ENCODE assay signal across 24 cellular contexts in genomic region chr11:1354125-1354938, GRCh38. TPM values are rescaled to one million over a fixed set of nuclear protein-coding genes. Genes with fewer than 3 reads are reported as not detected.
DNase-seq lines count a peak whose midpoint lies in the region; ATAC-seq, FAIRE-seq and TF ChIP-seq lines count a peak whose summit lies in the region.
"Had no signal": no experiment of that assay in that cellular context is flagged by ENCODE, and none has a peak within 500 bp of the region (broad histone marks: within the 10 kb centered on the region; RNA-seq: fewer than 3 reads in every experiment).

No MANE protein-coding gene starts in this region.

- H3K27me3 ChIP-seq in SK-N-SH (ENCODE audit: insufficient read depth) = no peaks in the 10 kb centered on the region
- peaks cover 5 to 62% of the 10 kb centered on the region in 2 experiments; a peak in 4 of 5 replicates for H3K27me3 ChIP-seq in HepG2 (ENCODE audit: control insufficient read depth in 1 of 2, insufficient read depth in 2 of 2, low read length in 2 of 2)
- H3K27me3 ChIP-seq in spleen (replicated peaks in 1 of 7) = peaks cover 0 to 28% (median 0%) of the 10 kb centered on the region in 7 donors
- H3K27me3 ChIP-seq: SJSA1 had no signal

- TF ChIP-seq CTCF in SK-N-SH (IDR thresholded peaks at IDR 0.05) (no peak), HepG2 (CRISPR knock-in tag; IDR thresholded peaks at IDR 0.05) (no peak), spleen (IDR thresholded peaks at IDR 0.05 in 8 of 11, conservative IDR thresholded peaks at IDR 0.05 in 3 of 11) (no peak)

- H3K4me2 ChIP-seq in SK-N-SH (no peak overlapping the region), HepG2 (ENCODE audit: low read depth, low read length) (no peak overlapping the region)
- H3K4me2 ChIP-seq: GM23338, PC-9 had no signal

- H3K9ac ChIP-seq in SK-N-SH (no peak overlapping the region), HepG2 (ENCODE audit: insufficient read depth, low read depth, low read length) (no peak overlapping the region)

- H3K9me2 ChIP-seq in SK-N-SH = no peaks in the 10 kb centered on the region

- H3K4me3 ChIP-seq in SK-N-SH (ENCODE audit: low read depth in 2 of 2, low read length in 1 of 2) (no peak overlapping the region), HepG2 (replicated peaks in 1 of 3; ENCODE audit: insufficient read depth in 1 of 3, low read depth in 2 of 3, low read length in 3 of 3) (no peak overlapping the region), spleen (no peak overlapping the region)
- H3K4me3 ChIP-seq: GM23338, HAP-1, PC-9, SJSA1 had no signal

- no peaks in the 10 kb centered on the region for H3K36me3 ChIP-seq in SK-N-SH (replicated peaks in 1 of 2; ENCODE audit: control insufficient read depth in 1 of 2, insufficient read depth in 2 of 2, low read length in 1 of 2)
- H3K36me3 ChIP-seq in HepG2 (replicated peaks in 1 of 2; ENCODE audit: control insufficient read depth in 1 of 2, insufficient read depth in 2 of 2, low read length in 2 of 2) = no peaks in the 10 kb centered on the region
- no peaks in the 10 kb centered on the region for H3K36me3 ChIP-seq in spleen
- H3K36me3 ChIP-seq: HAP-1, SJSA1 had no signal

- no peak for TF ChIP-seq POLR2A in HepG2 (IDR thresholded peaks at IDR 0.05; ENCODE audit: insufficient read depth in 1 of 2, low read depth in 2 of 2, low read length in 2 of 2)
- no peak for TF ChIP-seq POLR2A in spleen (IDR thresholded peaks at IDR 0.05)

- no peak for ATAC-seq in SK-N-SH treated with all-trans-retinoic acid at 6 μM for 48 hours
- ATAC-seq in HepG2 = peak; percentile 9; the same call in 2 of the 3 replicates

- TF ChIP-seq EP300 in SK-N-SH (IDR thresholded peaks at IDR 0.05; ENCODE audit: borderline replicate concordance in 1 of 2, low read depth in 1 of 2, low read length in 1 of 2) = no peak
- TF ChIP-seq EP300 in HepG2 (IDR thresholded peaks at IDR 0.05; ENCODE audit: low read depth in 2 of 2, low read length in 2 of 2) = no peak
- TF ChIP-seq EP300 in HepG2 (CRISPR knock-in tag; IDR thresholded peaks at IDR 0.05; ENCODE audit: borderline replicate concordance) = no peak

- H3K4me1 ChIP-seq in SK-N-SH (ENCODE audit: control insufficient read depth in 1 of 2, insufficient read depth in 2 of 2, low read depth in 1 of 2, low read length in 1 of 2) = no peaks in the 10 kb centered on the region; a peak in 1 of 4 replicates
- peaks cover 20% of the 10 kb centered on the region for H3K4me1 ChIP-seq in HepG2 (ENCODE audit: insufficient read depth, low read length)
- H3K4me1 ChIP-seq in spleen = peaks cover 0 to 5% (median 0%) of the 10 kb centered on the region in 6 donors
- H3K4me1 ChIP-seq: HAP-1 had no signal

- TF ChIP-seq RAD21 in SK-N-SH (IDR thresholded peaks at IDR 0.05; ENCODE audit: low read length) (no peak), HepG2 (CRISPR knock-in tag; IDR thresholded peaks at IDR 0.05) (no peak)

- H4K20me1 ChIP-seq in SK-N-SH (ENCODE audit: insufficient read depth) (no peaks in the 10 kb centered on the region), HepG2 (ENCODE audit: insufficient read depth, low read length) (no peaks in the 10 kb centered on the region)

- CTCF ChIA-PET in SK-N-SH (lab: Yijun Ruan, JAX) (no interaction called here), HepG2 (lab: Yijun Ruan, JAX; ENCODE audit: low intra/inter-chr PET ratio, low total read pairs) (no interaction called here)

- no peaks in the 10 kb centered on the region for H3F3A ChIP-seq in SK-N-SH (replicated peaks; ENCODE audit: insufficient read depth)

- no peak for FAIRE-seq in HepG2 (lab: Jason Lieb, UNC)

- H3K79me2 ChIP-seq in SK-N-SH (ENCODE audit: insufficient read depth) (no peaks in the 10 kb centered on the region), HepG2 (ENCODE audit: insufficient read depth, low read length) (no peaks in the 10 kb centered on the region)

- BruUV-seq in HepG2 (replicated peaks; lab: Mats Ljungman, UMichigan) = no TSS peak

- intact Hi-C loops in HepG2 (cut with micrococcal nuclease; ENCODE audit: unreplicated experiment) = no loop called here
- intact Hi-C loops in spleen (cut with DNase I; ENCODE audit: low total_unique reads) = no loop called here

- H3K9me3 ChIP-seq in SK-N-SH (no peaks in the 10 kb centered on the region), HepG2 (ENCODE audit: low read length) (no peaks in the 10 kb centered on the region), spleen (no peaks in the 10 kb centered on the region)
- H3K9me3 ChIP-seq: HAP-1, SJSA1 had no signal

- POLR2A ChIA-PET in SK-N-SH (lab: Yijun Ruan, JAX) (no interaction called here), HepG2 (lab: Yijun Ruan, JAX) (no interaction called here)

- whole genome bisulfite sequencing in SK-N-SH (ENCODE audit: low lambda C conversion rate) = 73% methylated on average over 20 of the region's 32 CpGs
- WGBS in HepG2 (ENCODE audit: low lambda C conversion rate) = 55% methylated on average over 5 of the region's 32 CpGs
- 73 to 83% (median 79%) methylated on average over 11 to 32 of the region's 32 CpGs for WGBS in spleen, 5 donors

- H3K27ac ChIP-seq in SK-N-SH (ENCODE audit: low read depth in 2 of 2, low read length in 1 of 2) (no peak overlapping the region), HepG2 (ENCODE audit: extremely low read length, insufficient read depth, low read length) (no peak overlapping the region), spleen (no peak overlapping the region)
- H3K27ac ChIP-seq: PC-9, SJSA1 had no signal

- in situ Hi-C loops in HepG2 (cut with HindIII; ENCODE audit: extremely low pct_ligation_motif_present, low pct_unique_long_range_greater_than_20kb) = no loop called here

- peak; percentile 19 for DNase-seq in SK-N-SH
- DNase-seq in HepG2 (ENCODE audit: low spot score) = no peak
- peak; percentile 58 for DNase-seq in spleen
- no peak for DNase-seq in activated gamma-delta T cell (lab: John Stamatoyannopoulos, UW)
- DNase-seq in ecto neural progenitor cell (ENCODE audit: low spot score) = no peak
- no peak for DNase-seq in activated CD4-positive, alpha-beta T cell treated with anti-CD3 and anti-CD28 coated beads for 48 hours
- DNase-seq: Calu3, DMS153, DND-41, HFFc6, IMR-90, NCI-H1092 treated with DMSO at 0.1 percent for 48 hours, NCI-H1436, NCI-H187, NCI-H2107, NCI-H446, NCI-H526 treated with DMSO at 0.1 percent for 48 hours, PC-9, Right ventricle myocardium superior, RPMI8226 had no signal

- no peak overlapping the region for H2AFZ ChIP-seq in SK-N-SH (ENCODE audit: low read depth)
- H2AFZ ChIP-seq in HepG2 (ENCODE audit: low read length) = no peak overlapping the region
- H2AFZ ChIP-seq: GM23338, PC-9 had no signal

RNA-seq across cellular contexts. Expression of gene BRSK2, which starts 35.4 kb away (rescaled TPM):
- polyA plus RNA-seq in SK-N-SH (2012; rRNA removed) (0.64 and 0.80 TPM in 2 replicates), HepG2 (2011; rRNA removed) (0.74 and 2.3 TPM in 2 replicates), spleen (1 to 10 TPM in 1 of 3 donors, under 1 TPM in 2; 0.17 to 1.5 (median 0.32) TPM)
- polyA plus RNA-seq in SK-N-SH (2012; cell fraction: cytosol; rRNA removed) = 0.26 and 0.68 TPM in 2 replicates
- 1.1 and 3.0 TPM in 2 replicates for polyA plus RNA-seq in SK-N-SH (2012; cell fraction: nucleus; rRNA removed)
- total RNA-seq in HepG2 (2016; rRNA removed; fragmentation: Illumina TruSeq; extraction: Trizol) (0.84 and 1.1 TPM in 2 replicates), spleen (under 1 TPM; 0.26 to 0.77 (median 0.47) TPM)
- total RNA-seq in HepG2 (2016; cell fraction: cytosol; rRNA removed; fragmentation: Illumina TruSeq; extraction: Trizol; ENCODE audit: low read depth) = 0.35 and 0.40 TPM in 2 replicates
- total RNA-seq in HepG2 (2016; cell fraction: insoluble cytoplasmic fraction; rRNA removed; fragmentation: Illumina TruSeq; extraction: Trizol) = 0.19 and 0.93 TPM in 2 replicates
- total RNA-seq in HepG2 (2016; cell fraction: membrane; rRNA removed; fragmentation: Illumina TruSeq; extraction: Trizol) = 1.1 and 1.3 TPM in 2 replicates
- total RNA-seq in HepG2 (2016; cell fraction: nucleus; rRNA removed; fragmentation: Illumina TruSeq; extraction: Trizol) = 1.3 and 1.7 TPM in 2 replicates
- polyA plus RNA-seq in HepG2 (2011; cell fraction: cytosol; rRNA removed) = 0.62 and 0.65 TPM in 2 replicates
- polyA plus RNA-seq in HepG2 (2011; cell fraction: nucleus; rRNA removed) = 7.2 and 9.9 TPM in 2 replicates
- polyA plus RNA-seq in HepG2 (2012) = 0.54 and 1.4 TPM in 2 replicates
- 0.18 and 0.59 TPM in 2 replicates for polyA plus RNA-seq in HepG2 (2016; cell fraction: cytosol; fragmentation: Illumina TruSeq; extraction: Trizol; ENCODE audit: low read depth)
- 0.59 and 0.72 TPM in 2 replicates for polyA plus RNA-seq in HepG2 (2016; cell fraction: insoluble cytoplasmic fraction; fragmentation: Illumina TruSeq; extraction: Trizol; ENCODE audit: low read depth)
- 0.64 and 0.85 TPM in 2 replicates for polyA plus RNA-seq in HepG2 (2016; cell fraction: membrane; fragmentation: Illumina TruSeq; extraction: Trizol; ENCODE audit: low read depth)
- polyA plus RNA-seq in HepG2 (2016; cell fraction: nucleus; fragmentation: Illumina TruSeq; extraction: Trizol; ENCODE audit: insufficient read depth, low read depth) = 1.8 and 3.3 TPM in 2 replicates
- polyA minus RNA-seq in HepG2 (2011; rRNA and poly(A)+ RNA removed; ENCODE audit: low replicate concordance) = 0.62 and 1.2 TPM in 2 replicates
- polyA minus RNA-seq in HepG2 (2011; cell fraction: cytosol; rRNA and poly(A)+ RNA removed) = 0.88 and 1.3 TPM in 2 replicates
- polyA minus RNA-seq in HepG2 (2011; cell fraction: nucleus; rRNA and poly(A)+ RNA removed) = 0.90 and 3.0 TPM in 2 replicates

RNA-seq across cellular contexts. Expression of gene TOLLIP, which starts 44.9 kb away (rescaled TPM):
- polyA plus RNA-seq in SK-N-SH (2012; rRNA removed) (42.6 and 55.4 TPM in 2 replicates), HepG2 (2011; rRNA removed) (44.2 and 47.5 TPM in 2 replicates), spleen (10 to 100 TPM; 16.1 to 35.8 (median 18.7) TPM)
- polyA plus RNA-seq in SK-N-SH (2012; cell fraction: cytosol; rRNA removed) = 21.1 and 39.4 TPM in 2 replicates
- polyA plus RNA-seq in SK-N-SH (2012; cell fraction: nucleus; rRNA removed) = 37.6 and 42.4 TPM in 2 replicates
- total RNA-seq in HepG2 (2016; rRNA removed; fragmentation: Illumina TruSeq; extraction: Trizol) (19.4 and 25.9 TPM in 2 replicates), spleen (10 to 100 TPM; 44.3 to 67.4 (median 59.8) TPM)
- 21.8 and 24.1 TPM in 2 replicates for total RNA-seq in HepG2 (2016; cell fraction: cytosol; rRNA removed; fragmentation: Illumina TruSeq; extraction: Trizol; ENCODE audit: low read depth)
- 18.0 and 24.4 TPM in 2 replicates for total RNA-seq in HepG2 (2016; cell fraction: insoluble cytoplasmic fraction; rRNA removed; fragmentation: Illumina TruSeq; extraction: Trizol)
- 16.0 and 17.9 TPM in 2 replicates for total RNA-seq in HepG2 (2016; cell fraction: membrane; rRNA removed; fragmentation: Illumina TruSeq; extraction: Trizol)
- 11.3 and 14.6 TPM in 2 replicates for total RNA-seq in HepG2 (2016; cell fraction: nucleus; rRNA removed; fragmentation: Illumina TruSeq; extraction: Trizol)
- polyA plus RNA-seq in HepG2 (2011; cell fraction: cytosol; rRNA removed) = 27.1 and 38.7 TPM in 2 replicates
- polyA plus RNA-seq in HepG2 (2011; cell fraction: nucleus; rRNA removed) = 59.6 and 61.9 TPM in 2 replicates
- polyA plus RNA-seq in HepG2 (2012) = 31.4 and 32.5 TPM in 2 replicates
- polyA plus RNA-seq in HepG2 (2016; cell fraction: cytosol; fragmentation: Illumina TruSeq; extraction: Trizol; ENCODE audit: low read depth) = 23.1 and 26.1 TPM in 2 replicates
- 40.7 and 53.4 TPM in 2 replicates for polyA plus RNA-seq in HepG2 (2016; cell fraction: insoluble cytoplasmic fraction; fragmentation: Illumina TruSeq; extraction: Trizol; ENCODE audit: low read depth)
- 25.9 and 29.3 TPM in 2 replicates for polyA plus RNA-seq in HepG2 (2016; cell fraction: membrane; fragmentation: Illumina TruSeq; extraction: Trizol; ENCODE audit: low read depth)
- 27.5 and 35.7 TPM in 2 replicates for polyA plus RNA-seq in HepG2 (2016; cell fraction: nucleus; fragmentation: Illumina TruSeq; extraction: Trizol; ENCODE audit: insufficient read depth, low read depth)
- 19.2 and 101 TPM in 2 replicates for polyA minus RNA-seq in HepG2 (2011; rRNA and poly(A)+ RNA removed; ENCODE audit: low replicate concordance)
- polyA minus RNA-seq in HepG2 (2011; cell fraction: cytosol; rRNA and poly(A)+ RNA removed) = 14.2 and 15.4 TPM in 2 replicates
- polyA minus RNA-seq in HepG2 (2011; cell fraction: nucleus; rRNA and poly(A)+ RNA removed) = 17.4 and 24.5 TPM in 2 replicates

Comparison
In these comparisons a context has a peak if more than half of its experiments do, and no peak if none do; other contexts are left out.
1. DNase-seq: peak in SK-N-SH (single experiment) and spleen (single experiment); none in HepG2 (single experiment), activated gamma-delta T cell (single experiment), ecto neural progenitor cell (single experiment) and activated CD4-positive, alpha-beta T cell treated with anti-CD3 and anti-CD28 coated beads for 48 hours (single experiment).
2. Of the 25 proteins assayed by ChIP-seq in both HepG2 and SK-N-SH: peak only in HepG2: ZBTB33; only in SK-N-SH: none; in both: none; in neither: 24.